ENCODE assay signal across 15 cellular contexts in genomic region chr2:174138161-174138560, GRCh38.
DNase-seq lines count a peak whose midpoint lies in the region; ATAC-seq and TF ChIP-seq lines count a peak whose summit lies in the region.
"Had no signal": no experiment of that assay in that cellular context is flagged by ENCODE, and none has a peak within 500 bp of the region (broad histone marks: within the 10 kb centered on the region; RNA-seq: fewer than 3 reads in every experiment).

No MANE protein-coding gene starts in this region.

- POLR2A ChIA-PET in HCT116 (lab: Charles Lee), result no interaction called here

- no peak overlapping the region for H3K4me3 Mint-ChIP-seq in CD14-positive monocyte
- H3K4me3 Mint-ChIP-seq in natural killer cell treated with Interleukin-12 subunit alpha and Interleukin-12 subunit beta and Interleukin-15 and Interleukin-18, amount 100 ng/mL, for 72 hours, result no peak overlapping the region
- H3K4me3 Mint-ChIP-seq: activated CD4-positive, alpha-beta memory T cell treated with anti-CD3 and anti-CD28 coated beads, Interleukin-2, amount 10 ng/mL, durations not matched to agents 7 days and 5 days; activated naive CD8-positive, alpha-beta T cell had no signal

- peaks cover 0 to 11% of the 10 kb centered on the region in 2 experiments; a peak in 1 of 4 replicates for H3K36me3 ChIP-seq in HCT116 (ENCODE audit: control insufficient read depth in 1 of 2, insufficient read depth in 2 of 2, low read length in 2 of 2)
- peaks cover 30% of the 10 kb centered on the region for H3K36me3 ChIP-seq in WERI-Rb-1
- H3K36me3 ChIP-seq in kidney epithelial cell (ENCODE audit: control insufficient read depth, insufficient read depth, low read length), result no peaks in the 10 kb centered on the region

- no peak for DNase-seq in CD14-positive monocyte (ENCODE audit: low spot score)
- no peak for DNase-seq in HCT116 (ENCODE audit: low read depth, low spot score)
- no peak for DNase-seq in WERI-Rb-1
- no peak for DNase-seq in kidney epithelial cell (ENCODE audit: low read depth)
- DNase-seq in activated naive CD4-positive, alpha-beta T cell treated with Interleukin-2 at 50 U/mL for 16 hours, result no peak
- no peak for DNase-seq in caudate nucleus (lab: John Stamatoyannopoulos, UW)
- DNase-seq in natural killer cell treated with Interleukin-12 subunit alpha and Interleukin-12 subunit beta and Interleukin-15 and Interleukin-18, amount 100 ng/mL, for 72 hours (ENCODE audit: low spot score), result no peak
- DNase-seq: activated CD4-positive, alpha-beta memory T cell treated with anti-CD3 and anti-CD28 coated beads, Interleukin-2, amount 10 ng/mL, durations not matched to agents 7 days and 5 days; effector CD8-positive, alpha-beta T cell; KG1; NCI-H2227 treated with DMSO at 0.1 percent for 48 hours; nucleus accumbens; stomach had no signal

- H3K27me3 ChIP-seq in HCT116 (ENCODE audit: insufficient read depth, low read length), result no peaks in the 10 kb centered on the region
- H3K27me3 ChIP-seq in WERI-Rb-1 (ENCODE audit: insufficient read depth, low read depth, severe bottlenecking), result no peaks in the 10 kb centered on the region
- no peaks in the 10 kb centered on the region for H3K27me3 ChIP-seq in kidney epithelial cell (ENCODE audit: control insufficient read depth, insufficient read depth, low read length)
- H3K27me3 ChIP-seq: stomach had no signal

- H3K4me1 Mint-ChIP-seq in CD14-positive monocyte, result no peaks in the 10 kb centered on the region
- H3K4me1 Mint-ChIP-seq in natural killer cell treated with Interleukin-12 subunit alpha and Interleukin-12 subunit beta and Interleukin-15 and Interleukin-18, amount 100 ng/mL, for 72 hours (ENCODE audit: low read depth in 2 of 2), result peaks cover 0 to 4% of the 10 kb centered on the region in 2 donors
- H3K4me1 Mint-ChIP-seq: activated CD4-positive, alpha-beta memory T cell treated with anti-CD3 and anti-CD28 coated beads, Interleukin-2, amount 10 ng/mL, durations not matched to agents 7 days and 5 days had no signal

- H3K27me3 Mint-ChIP-seq in CD14-positive monocyte (ENCODE audit: low read depth in 3 of 3), result no peaks in the 10 kb centered on the region
- no peaks in the 10 kb centered on the region for H3K27me3 Mint-ChIP-seq in natural killer cell treated with Interleukin-12 subunit alpha and Interleukin-12 subunit beta and Interleukin-15 and Interleukin-18, amount 100 ng/mL, for 72 hours
- H3K27me3 Mint-ChIP-seq: activated CD4-positive, alpha-beta memory T cell treated with anti-CD3 and anti-CD28 coated beads, Interleukin-2, amount 10 ng/mL, durations not matched to agents 7 days and 5 days; activated naive CD8-positive, alpha-beta T cell had no signal

- H3K9me3 ChIP-seq in HCT116 (ENCODE audit: control insufficient read depth in 1 of 2, insufficient read depth in 1 of 2, low read depth in 1 of 2, low read length in 2 of 2), result no peaks in the 10 kb centered on the region; a peak in 1 of 4 replicates
- H3K9me3 ChIP-seq in WERI-Rb-1 (ENCODE audit: severe bottlenecking), result no peaks in the 10 kb centered on the region
- H3K9me3 ChIP-seq: stomach had no signal

- H3K4me2 ChIP-seq in HCT116 (ENCODE audit: low read length), result no peak overlapping the region

- H3K79me2 ChIP-seq in HCT116 (ENCODE audit: insufficient read depth, low read length), result peaks cover 40% of the 10 kb centered on the region

- H3K4me1 ChIP-seq in HCT116 (ENCODE audit: control insufficient read depth in 1 of 2, insufficient read depth in 2 of 2, low read length in 2 of 2), result no peaks in the 10 kb centered on the region
- H3K4me1 ChIP-seq: stomach had no signal

- no peak overlapping the region for H3K4me3 ChIP-seq in HCT116 (replicated peaks in 1 of 2; ENCODE audit: low read depth in 1 of 2, low read length in 2 of 2)
- H3K4me3 ChIP-seq in WERI-Rb-1 (ENCODE audit: low read depth, low read length), result no peak overlapping the region
- H3K4me3 ChIP-seq in kidney epithelial cell (ENCODE audit: low read depth, low read length), result no peak overlapping the region
- H3K4me3 ChIP-seq: stomach had no signal

- no peaks in the 10 kb centered on the region for H3K9me2 ChIP-seq in HCT116 (ENCODE audit: insufficient read depth)

- H3K36me3 Mint-ChIP-seq in CD14-positive monocyte, result peaks cover 32 to 51% of the 10 kb centered on the region in 2 donors
- peaks cover 4% of the 10 kb centered on the region for H3K36me3 Mint-ChIP-seq in natural killer cell treated with Interleukin-12 subunit alpha and Interleukin-12 subunit beta and Interleukin-15 and Interleukin-18, amount 100 ng/mL, for 72 hours

- H4K20me1 ChIP-seq in HCT116 (ENCODE audit: insufficient read depth), result no peaks in the 10 kb centered on the region

- ATAC-seq in HCT116 (peak; percentile 63; the same call in 1 of the 2 replicates), HG03432 (IDR thresholded peaks at IDR 0.05; ENCODE audit: unreplicated experiment) (no peak)
- no peak for ATAC-seq in natural killer cell treated with Interleukin-12 subunit alpha and Interleukin-12 subunit beta and Interleukin-15 and Interleukin-18, amount 100 ng/mL, for 72 hours

- TF ChIP-seq CTCF in CD14-positive monocyte (IDR thresholded peaks at IDR 0.05) (peak; percentile 33), HCT116 (IDR thresholded peaks at IDR 0.05 in 2 of 3, conservative IDR thresholded peaks at IDR 0.05 in 1 of 3; ENCODE audit: borderline replicate concordance in 1 of 3, insufficient read depth in 1 of 3, low read depth in 2 of 3, low read length in 2 of 3) (peak in 2 of 3 experiments; percentile 44 to 50; a peak in 4 of 6 replicates), WERI-Rb-1 (IDR thresholded peaks at IDR 0.05; ENCODE audit: low read depth, low read length) (peak; percentile 56), kidney epithelial cell (IDR thresholded peaks at IDR 0.05; ENCODE audit: insufficient read depth, low read length, poor library complexity, severe bottlenecking) (peak; percentile 9)

- CTCF ChIA-PET in HCT116 (lab: Charles Lee), result interaction anchor here (1.2 kb wide), 1 partner anchor 203 kb away, joined by 6 read pairs; no protein-coding TSS in a partner anchor

- TF ChIP-seq RAD21 in HCT116 (IDR thresholded peaks at IDR 0.05; ENCODE audit: low read depth), result no peak

- no peak overlapping the region for H3K9ac ChIP-seq in HCT116 (ENCODE audit: low read length)

- no peak overlapping the region for H3K27ac ChIP-seq in HCT116 (ENCODE audit: low read depth, low read length)
- H3K27ac ChIP-seq in WERI-Rb-1, result no peak overlapping the region
- H3K27ac ChIP-seq in caudate nucleus (ENCODE audit: low read depth, low read length), result no peak overlapping the region
- H3K27ac ChIP-seq: stomach had no signal

- H2AFZ ChIP-seq in HCT116 (ENCODE audit: low read depth, low read length, poor library complexity, severe bottlenecking), result no peak overlapping the region

- H3K9me3 Mint-ChIP-seq in CD14-positive monocyte, result peaks cover 0 to 2% (median 0%) of the 10 kb centered on the region in 7 donors
- no peaks in the 10 kb centered on the region for H3K9me3 Mint-ChIP-seq in natural killer cell treated with Interleukin-12 subunit alpha and Interleukin-12 subunit beta and Interleukin-15 and Interleukin-18, amount 100 ng/mL, for 72 hours
- H3K9me3 Mint-ChIP-seq: activated CD4-positive, alpha-beta memory T cell treated with anti-CD3 and anti-CD28 coated beads, Interleukin-2, amount 10 ng/mL, durations not matched to agents 7 days and 5 days had no signal

- intact Hi-C loops in CD14-positive monocyte (cut with micrococcal nuclease), result no loop called here
- intact Hi-C loops in HCT116 (cut with micrococcal nuclease), result no loop called here

- no TSS peak for BruUV-seq in HCT116 (replicated peaks; lab: Mats Ljungman, UMichigan)

- TF ChIP-seq POLR2A in HCT116 (IDR thresholded peaks at IDR 0.05; ENCODE audit: borderline replicate concordance, extremely low read depth, insufficient read depth, insufficient read length), result no peak

- RAD21 ChIA-PET in HCT116 (lab: Charles Lee; ENCODE audit: low non-redundant PET in 1 of 2, low total read pairs in 2 of 2, uncharacterized antibody in 2 of 2, unreplicated experiment in 2 of 2), result no interaction called here

- no peak overlapping the region for H3K27ac Mint-ChIP-seq in CD14-positive monocyte
- peak overlapping the region in 1 of 2 donors; percentile 4 for H3K27ac Mint-ChIP-seq in natural killer cell treated with Interleukin-12 subunit alpha and Interleukin-12 subunit beta and Interleukin-15 and Interleukin-18, amount 100 ng/mL, for 72 hours
- H3K27ac Mint-ChIP-seq: activated CD4-positive, alpha-beta memory T cell treated with anti-CD3 and anti-CD28 coated beads, Interleukin-2, amount 10 ng/mL, durations not matched to agents 7 days and 5 days; activated naive CD8-positive, alpha-beta T cell had no signal

TF ChIP-seq in HCT116, 20 proteins besides CTCF, POLR2A, EP300 and RAD21 (continues in another document):
- TF ChIP-seq SIN3A (IDR thresholded peaks at IDR 0.05; ENCODE audit: low read depth), result no peak
- TF ChIP-seq EGR1 (IDR thresholded peaks at IDR 0.05; ENCODE audit: low read depth), result no peak
- TF ChIP-seq CEBPB (IDR thresholded peaks at IDR 0.05; ENCODE audit: low read depth), result no peak
- TF ChIP-seq, protein P1, sequence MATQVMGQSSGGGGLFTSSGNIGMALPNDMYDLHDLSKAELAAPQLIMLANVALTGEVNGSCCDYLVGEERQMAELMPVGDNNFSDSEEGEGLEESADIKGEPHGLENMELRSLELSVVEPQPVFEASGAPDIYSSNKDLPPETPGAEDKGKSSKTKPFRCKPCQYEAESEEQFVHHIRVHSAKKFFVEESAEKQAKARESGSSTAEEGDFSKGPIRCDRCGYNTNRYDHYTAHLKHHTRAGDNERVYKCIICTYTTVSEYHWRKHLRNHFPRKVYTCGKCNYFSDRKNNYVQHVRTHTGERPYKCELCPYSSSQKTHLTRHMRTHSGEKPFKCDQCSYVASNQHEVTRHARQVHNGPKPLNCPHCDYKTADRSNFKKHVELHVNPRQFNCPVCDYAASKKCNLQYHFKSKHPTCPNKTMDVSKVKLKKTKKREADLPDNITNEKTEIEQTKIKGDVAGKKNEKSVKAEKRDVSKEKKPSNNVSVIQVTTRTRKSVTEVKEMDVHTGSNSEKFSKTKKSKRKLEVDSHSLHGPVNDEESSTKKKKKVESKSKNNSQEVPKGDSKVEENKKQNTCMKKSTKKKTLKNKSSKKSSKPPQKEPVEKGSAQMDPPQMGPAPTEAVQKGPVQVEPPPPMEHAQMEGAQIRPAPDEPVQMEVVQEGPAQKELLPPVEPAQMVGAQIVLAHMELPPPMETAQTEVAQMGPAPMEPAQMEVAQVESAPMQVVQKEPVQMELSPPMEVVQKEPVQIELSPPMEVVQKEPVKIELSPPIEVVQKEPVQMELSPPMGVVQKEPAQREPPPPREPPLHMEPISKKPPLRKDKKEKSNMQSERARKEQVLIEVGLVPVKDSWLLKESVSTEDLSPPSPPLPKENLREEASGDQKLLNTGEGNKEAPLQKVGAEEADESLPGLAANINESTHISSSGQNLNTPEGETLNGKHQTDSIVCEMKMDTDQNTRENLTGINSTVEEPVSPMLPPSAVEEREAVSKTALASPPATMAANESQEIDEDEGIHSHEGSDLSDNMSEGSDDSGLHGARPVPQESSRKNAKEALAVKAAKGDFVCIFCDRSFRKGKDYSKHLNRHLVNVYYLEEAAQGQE (IDR thresholded peaks at IDR 0.05; ENCODE audit: low read depth), result no peak
